Comparison of ENCODE assay signal across 8 cellular contexts in the genomic region with DNA sequence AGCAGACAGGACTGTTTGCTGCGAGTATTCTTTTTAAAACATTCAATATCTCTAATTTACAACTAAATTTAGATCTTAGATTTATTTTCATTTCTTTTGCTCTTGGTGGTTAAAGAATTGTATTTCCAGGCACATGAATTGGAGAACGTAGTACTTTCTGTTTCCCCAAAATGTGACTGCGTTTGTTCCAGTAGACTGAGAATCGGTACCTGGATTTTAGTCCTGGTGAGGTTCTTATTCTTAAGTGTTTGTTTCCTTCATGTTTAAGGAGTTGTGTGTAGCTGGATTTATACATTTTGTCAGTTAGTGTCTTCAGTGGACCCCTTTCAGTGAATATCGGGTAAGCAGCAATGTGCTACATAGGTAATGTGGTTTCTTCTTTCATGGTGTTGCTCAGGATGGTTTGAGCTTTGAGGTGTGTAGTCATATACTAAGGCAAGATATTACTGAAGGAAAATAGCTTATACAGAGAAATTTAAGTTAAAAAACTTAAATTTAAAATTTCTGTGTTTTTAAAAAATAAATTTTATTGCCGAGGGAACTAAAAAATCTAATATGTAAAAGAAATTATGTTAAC. TPM values are rescaled to one million over a fixed set of nuclear protein-coding genes. Genes with fewer than 3 reads are reported as not detected.
DNase-seq lines count a peak whose midpoint lies in the region; ATAC-seq, FAIRE-seq and TF ChIP-seq lines count a peak whose summit lies in the region.

No MANE protein-coding gene starts in this region.

- H3K9ac ChIP-seq in keratinocyte (ENCODE audit: control insufficient read depth, extremely low read depth, insufficient read depth, low read length): peak overlapping the region; percentile 91

- peaks cover 31% of the 10 kb centered on the region for H3K4me1 ChIP-seq in keratinocyte (ENCODE audit: control insufficient read depth, extremely low read depth, insufficient read depth, low read length)

- H3K27me3 ChIP-seq in keratinocyte (ENCODE audit: control insufficient read depth, extremely low read depth, insufficient read depth, low read length): no peaks in the 10 kb centered on the region

- peak overlapping the region; percentile 83 to 89 for H3K4me3 Mint-ChIP-seq in activated T-cell treated with anti-CD3 and anti-CD28 coated beads, Interleukin-2, amount 50 U/mL, for 72 hours
- H3K4me3 Mint-ChIP-seq in activated T-helper 17 cell treated with anti-CD3 and anti-CD28 coated beads, Interleukin-2, amount 50 U/mL, for 72 hours: peak overlapping the region; percentile 80
- peak overlapping the region; percentile 89 for H3K4me3 Mint-ChIP-seq in type B pancreatic cell

- peaks cover 10 to 15% of the 10 kb centered on the region in 2 donors for H3K36me3 Mint-ChIP-seq in activated T-cell treated with anti-CD3 and anti-CD28 coated beads, Interleukin-2, amount 50 U/mL, for 72 hours (ENCODE audit: insufficient read depth in 2 of 2)
- H3K36me3 Mint-ChIP-seq in activated T-helper 17 cell treated with anti-CD3 and anti-CD28 coated beads, Interleukin-2, amount 50 U/mL, for 72 hours (ENCODE audit: low read depth): peaks cover 60% of the 10 kb centered on the region
- no peaks in the 10 kb centered on the region for H3K36me3 Mint-ChIP-seq in type B pancreatic cell

- H3K27me3 Mint-ChIP-seq in activated T-cell treated with anti-CD3 and anti-CD28 coated beads, Interleukin-2, amount 50 U/mL, for 72 hours (ENCODE audit: low read depth): no peaks in the 10 kb centered on the region
- H3K27me3 Mint-ChIP-seq in activated T-helper 17 cell treated with anti-CD3 and anti-CD28 coated beads, Interleukin-2, amount 50 U/mL, for 72 hours: no peaks in the 10 kb centered on the region
- no peaks in the 10 kb centered on the region for H3K27me3 Mint-ChIP-seq in type B pancreatic cell

- CTCF ChIA-PET in RWPE1 (lab: Yijun Ruan, JAX): no interaction called here

- H4K20me1 ChIP-seq in keratinocyte (ENCODE audit: control insufficient read depth, extremely low read depth, insufficient read depth, low read length): peaks cover 5% of the 10 kb centered on the region

- dilution Hi-C loops in keratinocyte (cut with MboI; ENCODE audit: extremely low pct_ligation_motif_present, low sequenced_read_pairs): no loop called here

- FAIRE-seq in keratinocyte (lab: Jason Lieb, UNC): no peak

- H3K9me3 ChIP-seq in keratinocyte (ENCODE audit: control insufficient read depth, low read depth, low read length): no peaks in the 10 kb centered on the region

- peaks cover 0 to 1% of the 10 kb centered on the region in 2 donors for H3K9me3 Mint-ChIP-seq in activated T-cell treated with anti-CD3 and anti-CD28 coated beads, Interleukin-2, amount 50 U/mL, for 72 hours
- no peaks in the 10 kb centered on the region for H3K9me3 Mint-ChIP-seq in activated T-helper 17 cell treated with anti-CD3 and anti-CD28 coated beads, Interleukin-2, amount 50 U/mL, for 72 hours
- H3K9me3 Mint-ChIP-seq in type B pancreatic cell: no peaks in the 10 kb centered on the region

- peak overlapping the region; percentile 94 for H3K4me2 ChIP-seq in keratinocyte (ENCODE audit: control insufficient read depth, extremely low read depth, insufficient read depth, low read depth, low read length)

- no peak overlapping the region for H2AFZ ChIP-seq in keratinocyte (ENCODE audit: control insufficient read depth, low read length)

- H3K27ac Mint-ChIP-seq in activated T-cell treated with anti-CD3 and anti-CD28 coated beads, Interleukin-2, amount 50 U/mL, for 72 hours: peak overlapping the region; percentile 87
- H3K27ac Mint-ChIP-seq in activated T-helper 17 cell treated with anti-CD3 and anti-CD28 coated beads, Interleukin-2, amount 50 U/mL, for 72 hours: peak overlapping the region; percentile 81
- peak overlapping the region; percentile 85 for H3K27ac Mint-ChIP-seq in type B pancreatic cell

- DNase-seq in activated T-cell treated with anti-CD3 and anti-CD28 coated beads, Interleukin-2, amount 50 U/mL, for 72 hours: no peak
- DNase-seq in activated T-cell treated with anti-CD3 and anti-CD28 coated beads for 4 hours (no peak), keratinocyte (ENCODE audit: low read depth, low spot score) (no peak), type B pancreatic cell (ENCODE audit: extremely low spot score, unreplicated experiment) (no peak), NCI-H446 (lab: John Stamatoyannopoulos, UW) (no peak), RWPE1 (ENCODE audit: low spot score) (no peak)

- H3K79me2 ChIP-seq in keratinocyte (ENCODE audit: control insufficient read depth, insufficient read depth, low read length): peaks cover 93% of the 10 kb centered on the region

- peaks cover 69% of the 10 kb centered on the region for H3K4me1 Mint-ChIP-seq in activated T-cell treated with anti-CD3 and anti-CD28 coated beads, Interleukin-2, amount 50 U/mL, for 72 hours (ENCODE audit: low read depth)
- peaks cover 38% of the 10 kb centered on the region for H3K4me1 Mint-ChIP-seq in activated T-helper 17 cell treated with anti-CD3 and anti-CD28 coated beads, Interleukin-2, amount 50 U/mL, for 72 hours
- peaks cover 33% of the 10 kb centered on the region for H3K4me1 Mint-ChIP-seq in type B pancreatic cell (ENCODE audit: unreplicated experiment)

- H3K36me3 ChIP-seq in keratinocyte (ENCODE audit: control insufficient read depth in 2 of 2, extremely low read depth in 1 of 2, insufficient read depth in 2 of 2, low read length in 2 of 2): no peaks in the 10 kb centered on the region

- no peak for TF ChIP-seq CTCF in keratinocyte (optimal IDR thresholded peaks at IDR 0.05 in 1 of 3, IDR thresholded peaks at IDR 0.05 in 1 of 3, conservative IDR thresholded peaks at IDR 0.05 in 1 of 3; ENCODE audit: extremely low read depth in 1 of 3, insufficient read depth in 2 of 3, low read length in 3 of 3)
- TF ChIP-seq CTCF in type B pancreatic cell (conservative IDR thresholded peaks at IDR 0.05): no peak
- no peak for TF ChIP-seq CTCF in RWPE1 (conservative IDR thresholded peaks at IDR 0.05; ENCODE audit: low read depth)

- peak in 1 of 2 donors; percentile 20 for ATAC-seq in activated T-cell treated with anti-CD3 and anti-CD28 coated beads, Interleukin-2, amount 50 U/mL, for 72 hours (replicated peaks in 1 of 2)
- ATAC-seq in activated T-helper 17 cell treated with anti-CD3 and anti-CD28 coated beads, Interleukin-2, amount 50 U/mL, for 72 hours (replicated peaks): peak; percentile 27
- no peak for ATAC-seq in HG02588 (IDR thresholded peaks at IDR 0.05; ENCODE audit: unreplicated experiment)

- H3K27ac ChIP-seq in keratinocyte (ENCODE audit: control insufficient read depth, insufficient read depth, low read length) (peak overlapping the region; percentile 86), RWPE1 (no peak overlapping the region)

- POLR2A ChIA-PET in RWPE1 (lab: Yijun Ruan, JAX; ENCODE audit: low non-redundant PET): no interaction called here

- H3K4me3 ChIP-seq in keratinocyte (ENCODE audit: control insufficient read depth in 2 of 3, extremely low read depth in 1 of 3, insufficient read depth in 2 of 3, low read depth in 1 of 3, low read length in 3 of 3): peak overlapping the region; percentile 90 to 95 (median 94)

- no peaks in the 10 kb centered on the region for H3K9me1 ChIP-seq in keratinocyte (ENCODE audit: control insufficient read depth, extremely low read depth, insufficient read depth, low read length)

RNA-seq across cellular contexts. Expression of gene MIER1, which starts 6.8 kb away (rescaled TPM):
- 10 to 100 TPM; 60.0 to 60.1 TPM for total RNA-seq in activated T-cell treated with anti-CD3 and anti-CD28 coated beads, Interleukin-2, amount 50 U/mL, for 72 hours
- total RNA-seq in activated T-helper 17 cell treated with anti-CD3 and anti-CD28 coated beads, Interleukin-2, amount 50 U/mL, for 72 hours: 10 to 100 TPM; 44.7 to 60.0 TPM
- 11.4 to 20.7 TPM (median 14.8 TPM) in 3 replicates for polyA plus RNA-seq in keratinocyte
- 77.7 TPM for polyA plus RNA-seq in keratinocyte (2011; ENCODE audit: low read depth)
- polyA plus RNA-seq in keratinocyte (2011; cell fraction: cytosol; rRNA removed): 8.4 and 14.0 TPM in 2 replicates
- polyA plus RNA-seq in keratinocyte (2011; cell fraction: nucleus; rRNA removed): 10.2 and 17.5 TPM in 2 replicates
- 15.9 and 16.1 TPM in 2 replicates for polyA plus RNA-seq in keratinocyte (2012; ENCODE audit: low replicate concordance)
- 5.3 to 21.4 TPM (median 8.3 TPM) in 3 replicates for polyA minus RNA-seq in keratinocyte
- polyA minus RNA-seq in keratinocyte (2011; cell fraction: cytosol; rRNA and poly(A)+ RNA removed): 31.5 TPM
- polyA minus RNA-seq in keratinocyte (2011; cell fraction: nucleus; rRNA and poly(A)+ RNA removed): 12.8 and 29.2 TPM in 2 replicates
- total RNA-seq in type B pancreatic cell (ENCODE audit: low replicate concordance): 25.6 and 27.8 TPM in 2 replicates

RNA-seq across cellular contexts. Expression of gene DNAI4, which starts 7.0 kb away (rescaled TPM):
- total RNA-seq in activated T-cell treated with anti-CD3 and anti-CD28 coated beads, Interleukin-2, amount 50 U/mL, for 72 hours: 1 to 10 TPM; 1.8 to 3.1 TPM
- 1 to 10 TPM in 1 of 2 donors, under 1 TPM in 1; 0.65 to 1.4 TPM for total RNA-seq in activated T-helper 17 cell treated with anti-CD3 and anti-CD28 coated beads, Interleukin-2, amount 50 U/mL, for 72 hours
- polyA plus RNA-seq in keratinocyte: 1.4 to 4.1 TPM (median 3.7 TPM) in 3 replicates
- 6.2 TPM for polyA plus RNA-seq in keratinocyte (2011; ENCODE audit: low read depth)
- polyA plus RNA-seq in keratinocyte (2011; cell fraction: cytosol; rRNA removed): 2.5 and 3.9 TPM in 2 replicates
- polyA plus RNA-seq in keratinocyte (2011; cell fraction: nucleus; rRNA removed): 3.2 and 3.9 TPM in 2 replicates
- 1.7 TPM in 2 replicates for polyA plus RNA-seq in keratinocyte (2012; ENCODE audit: low replicate concordance)
- 0.39 to 3.8 TPM (median 2.6 TPM) in 3 replicates for polyA minus RNA-seq in keratinocyte
- polyA minus RNA-seq in keratinocyte (2011; cell fraction: cytosol; rRNA and poly(A)+ RNA removed): 8.2 TPM
- 2.4 and 5.1 TPM in 2 replicates for polyA minus RNA-seq in keratinocyte (2011; cell fraction: nucleus; rRNA and poly(A)+ RNA removed)
- 7.6 and 20.1 TPM in 2 replicates for total RNA-seq in type B pancreatic cell (ENCODE audit: low replicate concordance)
